In genomic region chr11:36253238-36253637, GRCh38 we compare ENCODE assay signal across 20 cellular contexts. TPM values are rescaled to one million over a fixed set of nuclear protein-coding genes. Genes with fewer than 3 reads are reported as not detected.
DNase-seq lines count a peak whose midpoint lies in the region; ATAC-seq and TF ChIP-seq lines count a peak whose summit lies in the region.
"Had no signal": no experiment of that assay in that cellular context is flagged by ENCODE, and none has a peak within 500 bp of the region (broad histone marks: within the 10 kb centered on the region; RNA-seq: fewer than 3 reads in every experiment).

No MANE protein-coding gene starts in this region.

- H3K27ac ChIP-seq in endodermal cell (ENCODE audit: low read depth, low read length), result peak overlapping the region; percentile 68
- H3K27ac ChIP-seq: BLaER1 treated with 17β-estradiol and CSF1 and Interleukin-3, amounts not matched to agents 10 nM and 100 nM; ovary had no signal

- H3K36me3 ChIP-seq in endodermal cell (ENCODE audit: control insufficient read depth, insufficient read depth, low read length), result no peaks in the 10 kb centered on the region
- H3K36me3 ChIP-seq: BLaER1 treated with 17β-estradiol and CSF1 and Interleukin-3, amounts not matched to agents 10 nM and 100 nM; ovary had no signal

- no peak overlapping the region for H3K9ac ChIP-seq in endodermal cell (ENCODE audit: extremely low read depth, low read length, poor library complexity, severe bottlenecking)
- H3K9ac ChIP-seq: BLaER1 treated with 17β-estradiol and CSF1 and Interleukin-3, amounts not matched to agents 10 nM and 100 nM had no signal

- TF ChIP-seq CTCF in endodermal cell (conservative IDR thresholded peaks at IDR 0.05), result no peak

- peaks cover 28% of the 10 kb centered on the region for H3K4me1 Mint-ChIP-seq in endodermal cell
- no peaks in the 10 kb centered on the region for H3K4me1 Mint-ChIP-seq in activated CD4-positive, alpha-beta T cell treated with anti-CD3 and anti-CD28 coated beads, Interleukin-2, amount 10 ng/mL, durations not matched to agents 24 days and 14 days
- H3K4me1 Mint-ChIP-seq in stimulated activated memory B cell treated with anti-CD40 and anti-IgM and Interleukin-4, amounts not matched to agents 10 μg/mL and 1 μg/mL and 100 μg/mL, for 72 hours, result no peaks in the 10 kb centered on the region
- H3K4me1 Mint-ChIP-seq: activated naive CD8-positive, alpha-beta T cell treated with anti-CD3 and anti-CD28 coated beads, Interleukin-2, amount 10 ng/mL, durations not matched to agents 7 days and 5 days; memory B cell had no signal

- no peaks in the 10 kb centered on the region for H3K27me3 ChIP-seq in endodermal cell (ENCODE audit: control insufficient read depth, insufficient read depth, low read length, poor library complexity, severe bottlenecking)
- H3K27me3 ChIP-seq: BLaER1 treated with 17β-estradiol and CSF1 and Interleukin-3, amounts not matched to agents 10 nM and 100 nM; ovary had no signal

- no peaks in the 10 kb centered on the region for H3K36me3 Mint-ChIP-seq in endodermal cell (ENCODE audit: low read depth)
- H3K36me3 Mint-ChIP-seq in activated CD4-positive, alpha-beta T cell treated with anti-CD3 and anti-CD28 coated beads, Interleukin-2, amount 10 ng/mL, durations not matched to agents 24 days and 14 days (ENCODE audit: low read depth), result no peaks in the 10 kb centered on the region
- no peaks in the 10 kb centered on the region for H3K36me3 Mint-ChIP-seq in stimulated activated memory B cell treated with anti-CD40 and anti-IgM and Interleukin-4, amounts not matched to agents 10 μg/mL and 1 μg/mL and 100 μg/mL, for 72 hours
- H3K36me3 Mint-ChIP-seq: activated naive CD8-positive, alpha-beta T cell treated with anti-CD3 and anti-CD28 coated beads, Interleukin-2, amount 10 ng/mL, durations not matched to agents 7 days and 5 days; memory B cell had no signal

- no peak overlapping the region for H3K4me3 Mint-ChIP-seq in endodermal cell
- H3K4me3 Mint-ChIP-seq in activated CD4-positive, alpha-beta T cell treated with anti-CD3 and anti-CD28 coated beads, Interleukin-2, amount 10 ng/mL, durations not matched to agents 24 days and 14 days, result no peak overlapping the region
- H3K4me3 Mint-ChIP-seq in stimulated activated memory B cell treated with anti-CD40 and anti-IgM and Interleukin-4, amounts not matched to agents 10 μg/mL and 1 μg/mL and 100 μg/mL, for 72 hours, result no peak overlapping the region
- H3K4me3 Mint-ChIP-seq: activated naive CD8-positive, alpha-beta T cell treated with anti-CD3 and anti-CD28 coated beads, Interleukin-2, amount 10 ng/mL, durations not matched to agents 7 days and 5 days; memory B cell; stimulated activated naive CD8-positive, alpha-beta T cell treated with anti-CD3 and anti-CD28 coated beads, Interleukin-15, amount 100 ng/mL, for 72 hours; T-helper 17 cell had no signal

- peaks cover 16% of the 10 kb centered on the region for H3K9me3 Mint-ChIP-seq in endodermal cell
- H3K9me3 Mint-ChIP-seq in activated CD4-positive, alpha-beta T cell treated with anti-CD3 and anti-CD28 coated beads, Interleukin-2, amount 10 ng/mL, durations not matched to agents 24 days and 14 days, result no peaks in the 10 kb centered on the region
- H3K9me3 Mint-ChIP-seq in stimulated activated memory B cell treated with anti-CD40 and anti-IgM and Interleukin-4, amounts not matched to agents 10 μg/mL and 1 μg/mL and 100 μg/mL, for 72 hours, result peaks cover 3% of the 10 kb centered on the region
- H3K9me3 Mint-ChIP-seq: activated naive CD8-positive, alpha-beta T cell treated with anti-CD3 and anti-CD28 coated beads, Interleukin-2, amount 10 ng/mL, durations not matched to agents 7 days and 5 days; memory B cell; stimulated activated naive CD8-positive, alpha-beta T cell treated with anti-CD3 and anti-CD28 coated beads, Interleukin-15, amount 100 ng/mL, for 72 hours had no signal

- H3K4me3 ChIP-seq in endodermal cell (ENCODE audit: low read length), result peak overlapping the region; percentile 12
- H3K4me3 ChIP-seq: BLaER1 treated with 17β-estradiol and CSF1 and Interleukin-3, amounts not matched to agents 10 nM and 100 nM; ovary had no signal

- no peak for ATAC-seq in GM21737 (IDR thresholded peaks at IDR 0.05; ENCODE audit: unreplicated experiment)
- ATAC-seq in stimulated activated memory B cell treated with anti-CD40 and anti-IgM and Interleukin-4, amounts not matched to agents 10 μg/mL and 1 μg/mL and 100 μg/mL, for 72 hours, result no peak
- ATAC-seq: stimulated activated naive CD8-positive, alpha-beta T cell treated with anti-CD3 and anti-CD28 coated beads, Interleukin-15, amount 100 ng/mL, for 72 hours; T-helper 17 cell had no signal

- no peak overlapping the region for H3K27ac Mint-ChIP-seq in endodermal cell
- H3K27ac Mint-ChIP-seq in activated CD4-positive, alpha-beta T cell treated with anti-CD3 and anti-CD28 coated beads, Interleukin-2, amount 10 ng/mL, durations not matched to agents 24 days and 14 days, result no peak overlapping the region
- H3K27ac Mint-ChIP-seq in stimulated activated memory B cell treated with anti-CD40 and anti-IgM and Interleukin-4, amounts not matched to agents 10 μg/mL and 1 μg/mL and 100 μg/mL, for 72 hours, result no peak overlapping the region
- H3K27ac Mint-ChIP-seq: activated naive CD8-positive, alpha-beta T cell treated with anti-CD3 and anti-CD28 coated beads, Interleukin-2, amount 10 ng/mL, durations not matched to agents 7 days and 5 days; memory B cell; stimulated activated naive CD8-positive, alpha-beta T cell treated with anti-CD3 and anti-CD28 coated beads, Interleukin-15, amount 100 ng/mL, for 72 hours; T-helper 17 cell had no signal

- peak; percentile 36 for DNase-seq in ELF-1 (ENCODE audit: low read depth, low spot score)
- DNase-seq in NCI-H446 treated with DMSO at 0.1 percent for 48 hours (lab: John Stamatoyannopoulos, UW), result peak; percentile 94
- no peak for DNase-seq in endodermal cell
- DNase-seq in occipital lobe (lab: John Stamatoyannopoulos, UW), result peak; percentile 55
- DNase-seq in stimulated activated naive CD4-positive, alpha-beta T cell treated with Interleukin-2 at 50 U/mL for 16 hours (lab: John Stamatoyannopoulos, UW), result no peak
- DNase-seq in activated CD4-positive, alpha-beta T cell treated with anti-CD3 and anti-CD28 coated beads, Interleukin-2, amount 10 ng/mL, durations not matched to agents 24 days and 14 days, result no peak
- DNase-seq: activated CD4-positive, alpha-beta T cell treated with anti-CD3 and anti-CD28 coated beads for 1 hour; activated CD8-positive, alpha-beta memory T cell treated with anti-CD3 and anti-CD28 coated beads, Interleukin-2, amount 50 U/mL, for 48 hours; activated naive CD8-positive, alpha-beta T cell treated with anti-CD3 and anti-CD28 coated beads, Interleukin-2, amount 10 ng/mL, durations not matched to agents 7 days and 5 days; EL; H7; MV-4-11; NCI-H526; ovary; stimulated activated naive CD8-positive, alpha-beta T cell treated with anti-CD3 and anti-CD28 coated beads, Interleukin-15, amount 100 ng/mL, for 72 hours; T-helper 17 cell had no signal

- intact Hi-C loops in activated CD4-positive, alpha-beta T cell treated with anti-CD3 and anti-CD28 coated beads, Interleukin-2, amount 10 ng/mL, durations not matched to agents 24 days and 14 days (cut with micrococcal nuclease), result no loop called here

- H3K27me3 Mint-ChIP-seq in endodermal cell (ENCODE audit: insufficient read depth), result peaks cover 3% of the 10 kb centered on the region
- H3K27me3 Mint-ChIP-seq in activated CD4-positive, alpha-beta T cell treated with anti-CD3 and anti-CD28 coated beads, Interleukin-2, amount 10 ng/mL, durations not matched to agents 24 days and 14 days, result peaks cover 10% of the 10 kb centered on the region
- H3K27me3 Mint-ChIP-seq in stimulated activated memory B cell treated with anti-CD40 and anti-IgM and Interleukin-4, amounts not matched to agents 10 μg/mL and 1 μg/mL and 100 μg/mL, for 72 hours, result peaks cover 45% of the 10 kb centered on the region

- peaks cover 9% of the 10 kb centered on the region for H3K4me1 ChIP-seq in endodermal cell (ENCODE audit: control insufficient read depth, insufficient read depth, low read length)

- WGBS in endodermal cell (ENCODE audit: insufficient coverage in 1 of 2, insufficient read length in 1 of 2), 2 experiments, result 54 to 78% methylated on average over 4 to 5 of the region's 5 CpGs

- peaks cover 18% of the 10 kb centered on the region for H3K9me3 ChIP-seq in endodermal cell (ENCODE audit: control insufficient read depth, low read length)

RNA-seq across cellular contexts. Expression of gene COMMD9, which starts 36.0 kb away (rescaled TPM):
- total RNA-seq in endodermal cell, result 10 to 100 TPM; 32.3 to 53.5 TPM
- 34.0 TPM for polyA plus RNA-seq in endodermal cell (2013, experiment 1 of 2)
- polyA plus RNA-seq in endodermal cell (2013, experiment 2 of 2), result 31.4 TPM
- total RNA-seq in occipital lobe, result 51.3 TPM
- total RNA-seq in activated CD4-positive, alpha-beta T cell treated with anti-CD3 and anti-CD28 coated beads, Interleukin-2, amount 10 ng/mL, durations not matched to agents 24 days and 14 days, result 39.0 and 42.3 TPM in 2 replicates

RNA-seq across cellular contexts. Expression of gene PRR5L, which starts 42.9 kb away (rescaled TPM):
- 1 to 10 TPM; 5.3 to 7.2 TPM for total RNA-seq in endodermal cell
- 8.3 TPM for polyA plus RNA-seq in endodermal cell (2013, experiment 1 of 2)
- polyA plus RNA-seq in endodermal cell (2013, experiment 2 of 2), result 9.9 TPM
- total RNA-seq in occipital lobe, result 3.1 TPM
- 52.3 and 54.5 TPM in 2 replicates for total RNA-seq in activated CD4-positive, alpha-beta T cell treated with anti-CD3 and anti-CD28 coated beads, Interleukin-2, amount 10 ng/mL, durations not matched to agents 24 days and 14 days

Comparison
In these comparisons a context has a peak if more than half of its experiments do, and no peak if none do; other contexts are left out.
1. DNase-seq: peak in ELF-1 (single experiment), NCI-H446 treated with DMSO at 0.1 percent for 48 hours (single experiment) and occipital lobe (single experiment); none in endodermal cell (single experiment), stimulated activated naive CD4-positive, alpha-beta T cell treated with Interleukin-2 at 50 U/mL for 16 hours (single experiment) and activated CD4-positive, alpha-beta T cell treated with anti-CD3 and anti-CD28 coated beads, Interleukin-2, amount 10 ng/mL, durations not matched to agents 24 days and 14 days (single experiment).